10 cellular contexts compared by ENCODE assay signal in the genomic region with DNA sequence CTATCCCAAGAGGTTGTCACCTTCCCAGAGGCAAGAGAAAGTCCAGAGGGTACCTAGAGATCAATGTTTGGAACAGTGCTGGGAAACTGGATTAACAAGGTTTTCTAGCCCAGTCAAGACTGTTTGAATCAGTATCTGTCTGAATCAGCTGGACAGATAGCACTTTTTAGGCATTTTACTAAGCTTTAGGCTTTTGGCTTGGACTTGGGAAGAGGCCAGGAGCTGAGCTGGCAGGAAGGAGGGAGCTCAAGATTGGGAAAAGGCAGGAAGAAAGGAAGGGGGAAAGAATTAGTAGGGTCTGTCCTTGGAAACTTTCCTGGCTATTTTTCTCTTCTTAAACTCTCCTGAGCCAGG. TPM values are rescaled to one million over a fixed set of nuclear protein-coding genes. Genes with fewer than 3 reads are reported as not detected.
A peak's percentile ranks its signal among the peaks of the same experiment; 100 is the strongest.
DNase-seq lines count a peak whose midpoint lies in the region; ATAC-seq, FAIRE-seq and TF ChIP-seq lines count a peak whose summit lies in the region.
"Had no signal": no experiment of that assay in that cellular context is flagged by ENCODE, and none has a peak within 500 bp of the region (broad histone marks: within the 10 kb centered on the region; RNA-seq: fewer than 3 reads in every experiment).

No MANE protein-coding gene starts in this region.

- no peaks in the 10 kb centered on the region for H3K27me3 ChIP-seq in bronchial epithelial cell (ENCODE audit: control insufficient read depth, insufficient read depth, low read length)
- H3K27me3 ChIP-seq in effector memory CD4-positive, alpha-beta T cell (replicated peaks; ENCODE audit: control insufficient read depth, insufficient read depth, low read length, poor library complexity, severe bottlenecking): no peaks in the 10 kb centered on the region
- H3K27me3 ChIP-seq in psoas muscle (ENCODE audit: insufficient read depth in 3 of 3, low read length in 2 of 3): no peaks in the 10 kb centered on the region
- H3K27me3 ChIP-seq: vagina had no signal

- H3K27ac ChIP-seq in effector memory CD4-positive, alpha-beta T cell (ENCODE audit: insufficient read depth, low read length, poor library complexity, severe bottlenecking): no peak overlapping the region
- H3K27ac ChIP-seq in psoas muscle: no peak overlapping the region
- H3K27ac ChIP-seq: vagina had no signal

- ATAC-seq in HG03460 (IDR thresholded peaks at IDR 0.05; ENCODE audit: unreplicated experiment): no peak
- ATAC-seq in psoas muscle: no peak

- intact Hi-C loops in psoas muscle (cut with DNase I): loop anchor here in 1 of 2 donors (5.0 kb wide), 1 partner anchor 292 kb away; no protein-coding TSS in a partner anchor

- H3K36me3 ChIP-seq in bronchial epithelial cell (ENCODE audit: control insufficient read depth, insufficient read depth, low read length) (no peaks in the 10 kb centered on the region), psoas muscle (ENCODE audit: insufficient read depth in 1 of 2, low read depth in 1 of 2) (peaks cover 0 to 72% of the 10 kb centered on the region in 2 donors)
- H3K36me3 ChIP-seq in effector memory CD4-positive, alpha-beta T cell (ENCODE audit: control insufficient read depth, insufficient read depth, low read length): peaks cover 29% of the 10 kb centered on the region

- no peak for FAIRE-seq in bronchial epithelial cell (lab: Jason Lieb, UNC)

- H3K4me3 ChIP-seq in AG10803 (ENCODE audit: low read length): no peak overlapping the region
- no peak overlapping the region for H3K4me3 ChIP-seq in bronchial epithelial cell (ENCODE audit: low read depth, low read length)
- no peak overlapping the region for H3K4me3 ChIP-seq in effector memory CD4-positive, alpha-beta T cell (ENCODE audit: insufficient read depth, low read depth, low read length, poor library complexity, severe bottlenecking)
- no peak overlapping the region for H3K4me3 ChIP-seq in psoas muscle
- H3K4me3 ChIP-seq: GM12878, vagina had no signal

- no peaks in the 10 kb centered on the region for H3K9me3 ChIP-seq in effector memory CD4-positive, alpha-beta T cell (ENCODE audit: control insufficient read depth, low read length)
- no peaks in the 10 kb centered on the region for H3K9me3 ChIP-seq in psoas muscle
- H3K9me3 ChIP-seq: vagina had no signal

- DNase-seq in AG10803 (ENCODE audit: low read depth): peak; percentile 57
- peak; percentile 47 for DNase-seq in M059J (ENCODE audit: low read depth)
- peak; percentile 74 for DNase-seq in bronchial epithelial cell (ENCODE audit: low read depth)
- peak; percentile 41 for DNase-seq in myocyte (ENCODE audit: low read depth)
- DNase-seq in effector memory CD4-positive, alpha-beta T cell: no peak
- no peak for DNase-seq in NCI-H446 treated with DMSO at 0.1 percent for 48 hours (lab: John Stamatoyannopoulos, UW)
- DNase-seq in psoas muscle: no peak

- no peak for TF ChIP-seq CTCF in AG10803 (conservative IDR thresholded peaks at IDR 0.05; ENCODE audit: low read length)
- no peak for TF ChIP-seq CTCF in bronchial epithelial cell (IDR thresholded peaks at IDR 0.05; ENCODE audit: insufficient read depth, low read length, severe bottlenecking)
- no peak for TF ChIP-seq CTCF in psoas muscle (IDR thresholded peaks at IDR 0.05)

- no peaks in the 10 kb centered on the region for H3K4me1 ChIP-seq in effector memory CD4-positive, alpha-beta T cell (ENCODE audit: control insufficient read depth, insufficient read depth, low read length, poor library complexity, severe bottlenecking)
- no peaks in the 10 kb centered on the region for H3K4me1 ChIP-seq in psoas muscle

RNA-seq across cellular contexts. Expression of a gene that starts 8.3 kb away (rescaled TPM):
- total RNA-seq in M059J (2014; rRNA removed; shearing (Covaris generic)): 0.57 and 1.2 TPM in 2 replicates
- total RNA-seq in bronchial epithelial cell: 0.26 and 0.64 TPM in 2 replicates
- 1.1 and 3.0 TPM in 2 replicates for total RNA-seq in myocyte
- 5.1 TPM for polyA plus RNA-seq in myocyte (2012)
- 1 to 10 TPM; 5.9 to 8.2 (median 8.1) TPM for total RNA-seq in psoas muscle
- 1 to 10 TPM; 1.6 to 5.2 (median 2.3) TPM for polyA plus RNA-seq in psoas muscle

RNA-seq across cellular contexts. Expression of a gene that starts 12.6 kb away (rescaled TPM):
- total RNA-seq in M059J (2014; rRNA removed; shearing (Covaris generic)): 1,969 and 2,525 TPM in 2 replicates
- total RNA-seq in bronchial epithelial cell (32.8 and 201 TPM in 2 replicates), myocyte (451 and 1,430 TPM in 2 replicates), psoas muscle (10 to 100 TPM; 16.6 to 49.8 (median 23.6) TPM)
- 1,034 TPM for polyA plus RNA-seq in myocyte (2012)
- 1,000 to 10,000 TPM in 1 of 3 donors, 100 to 1,000 TPM in 2; 712 to 1,360 (median 853) TPM for polyA plus RNA-seq in psoas muscle

RNA-seq across cellular contexts. Expression of a gene that starts 32.1 kb away (rescaled TPM):
- 9.7 and 17.0 TPM in 2 replicates for total RNA-seq in M059J (2014; rRNA removed; shearing (Covaris generic))
- total RNA-seq in bronchial epithelial cell (2.1 and 3.6 TPM in 2 replicates), myocyte (14.0 and 15.8 TPM in 2 replicates), psoas muscle (10 to 100 TPM; 12.1 to 24.6 (median 15.6) TPM)
- polyA plus RNA-seq in myocyte (2012): 15.2 TPM
- polyA plus RNA-seq in psoas muscle: 10 to 100 TPM; 13.8 to 25.5 (median 15.5) TPM

RNA-seq across cellular contexts. Expression of a gene that starts 50.8 kb away (rescaled TPM):
- 0.37 TPM in 1 of 2 replicates, not detected in the other for total RNA-seq in M059J (2014; rRNA removed; shearing (Covaris generic))
- 21.1 and 59.8 TPM in 2 replicates for total RNA-seq in bronchial epithelial cell
- 178 and 188 TPM in 2 replicates for total RNA-seq in myocyte
- 25.0 TPM for polyA plus RNA-seq in myocyte (2012)
- 1 to 10 TPM in 2 of 4 donors, under 1 TPM in 2; 0.71 to 3.9 (median 1.3) TPM for total RNA-seq in psoas muscle
- under 1 TPM; 0.13 to 0.26 (median 0.26) TPM for polyA plus RNA-seq in psoas muscle

RNA-seq across cellular contexts. Expression of a gene that starts 55.3 kb away (rescaled TPM):
- 58.1 and 71.3 TPM in 2 replicates for total RNA-seq in M059J (2014; rRNA removed; shearing (Covaris generic))
- total RNA-seq in bronchial epithelial cell (30.8 and 48.8 TPM in 2 replicates), myocyte (74.9 and 76.4 TPM in 2 replicates), psoas muscle (100 to 1,000 TPM in 2 of 4 donors, 10 to 100 TPM in 2; 92.8 to 107 (median 103) TPM)
- polyA plus RNA-seq in myocyte (2012): 91.1 TPM
- 10 to 100 TPM; 36.8 to 83.6 (median 52.1) TPM for polyA plus RNA-seq in psoas muscle

Comparison
In these comparisons a context has a peak if more than half of its experiments do, and no peak if none do; other contexts are left out.
1. DNase-seq: peak in AG10803 (single experiment), M059J (single experiment), bronchial epithelial cell (single experiment) and myocyte (single experiment); none in effector memory CD4-positive, alpha-beta T cell (0 of 3), NCI-H446 treated with DMSO at 0.1 percent for 48 hours (single experiment) and psoas muscle (0 of 2).